12 cellular contexts compared by ENCODE assay signal in genomic region chr5:174725261-174725990, GRCh38. TPM values are rescaled to one million over a fixed set of nuclear protein-coding genes. Genes with fewer than 3 reads are reported as not detected.
DNase-seq lines count a peak whose midpoint lies in the region; ATAC-seq and TF ChIP-seq lines count a peak whose summit lies in the region.
"Had no signal": no experiment of that assay in that cellular context is flagged by ENCODE, and none has a peak within 500 bp of the region (broad histone marks: within the 10 kb centered on the region; RNA-seq: fewer than 3 reads in every experiment).

No MANE protein-coding gene starts in this region.

- H3K4me1 Mint-ChIP-seq in T-helper 17 cell = peaks cover 5% of the 10 kb centered on the region

- H3K4me1 ChIP-seq in iPS DF 6.9 (ENCODE audit: control insufficient read depth, insufficient read depth, low read length) (peaks cover 3% of the 10 kb centered on the region; the same call in 1 of the 2 replicates), sigmoid colon (peaks cover 0 to 36% (median 29%) of the 10 kb centered on the region in 4 donors)

- H3K36me3 ChIP-seq in iPS DF 6.9 (ENCODE audit: control insufficient read depth, insufficient read depth, low read length) = no peaks in the 10 kb centered on the region
- peaks cover 0 to 4% (median 0%) of the 10 kb centered on the region in 4 donors for H3K36me3 ChIP-seq in sigmoid colon

- no peak for TF ChIP-seq CTCF in sigmoid colon (IDR thresholded peaks at IDR 0.05)
- TF ChIP-seq CTCF in GM20000 (IDR thresholded peaks at IDR 0.05; ENCODE audit: extremely low read depth, missing control alignments) = no peak

- no peak for TF ChIP-seq POLR2A in sigmoid colon (IDR thresholded peaks at IDR 0.05)

- ATAC-seq in T-helper 17 cell (no peak), GM19463 (IDR thresholded peaks at IDR 0.05; ENCODE audit: unreplicated experiment) (no peak)

- peaks cover 1% of the 10 kb centered on the region for H3K36me3 Mint-ChIP-seq in T-helper 17 cell (ENCODE audit: low read depth)

- peaks cover 79% of the 10 kb centered on the region for H3K27me3 ChIP-seq in iPS DF 6.9 (ENCODE audit: control insufficient read depth, insufficient read depth, low read length)
- peaks cover 28 to 91% (median 77%) of the 10 kb centered on the region in 3 donors for H3K27me3 ChIP-seq in sigmoid colon

- TF ChIP-seq EP300 in sigmoid colon (IDR thresholded peaks at IDR 0.05) = no peak

- DNase-seq in ELF-1 (ENCODE audit: low read depth, low spot score) (peak; percentile 42), T-helper 17 cell (no peak), iPS DF 6.9 (ENCODE audit: low read depth, low spot score) (no peak), sigmoid colon (no peak), DMS114 treated with DMSO at 0.1 percent for 48 hours (lab: John Stamatoyannopoulos, UW; ENCODE audit: unreplicated experiment) (no peak), GM20000 (ENCODE audit: low spot score) (no peak), NCI-H82 (lab: John Stamatoyannopoulos, UW) (no peak)
- DNase-seq: activated effector memory CD4-positive, alpha-beta T cell treated with Interleukin-2 at 50 U/mL for 16 hours; foreskin melanocyte; stimulated activated CD4-positive, alpha-beta T cell treated with anti-CD3 and anti-CD28 coated beads, Interleukin-2, amount 100 ng/mL, for 24 hours had no signal

- no peak overlapping the region for H3K27ac Mint-ChIP-seq in T-helper 17 cell

- intact Hi-C loops in sigmoid colon (cut with DNase I) = loop anchor here (10.0 kb wide), 1 partner anchor 151 kb away; no protein-coding TSS in a partner anchor

- no peak overlapping the region for H3K27ac ChIP-seq in iPS DF 6.9 (ENCODE audit: low read length)
- peak overlapping the region in 2 of 4 donors; percentile 67 to 80 for H3K27ac ChIP-seq in sigmoid colon

- peaks cover 82% of the 10 kb centered on the region for H3K27me3 Mint-ChIP-seq in T-helper 17 cell

- no peaks in the 10 kb centered on the region for H3K9me3 ChIP-seq in T-helper 17 cell (ENCODE audit: control insufficient read depth, low read length, poor library complexity, severe bottlenecking)
- no peaks in the 10 kb centered on the region for H3K9me3 ChIP-seq in iPS DF 6.9 (ENCODE audit: control insufficient read depth, insufficient read depth, low read length)
- H3K9me3 ChIP-seq in sigmoid colon = no peaks in the 10 kb centered on the region

- WGBS in iPS DF 6.9 (ENCODE audit: insufficient coverage, insufficient read length) = no CpG with 5 or more reads among the region's 30 CpGs
- 5 to 6% methylated on average over 30 of the region's 30 CpGs for WGBS in sigmoid colon, 2 donors

- H3K4me3 Mint-ChIP-seq in T-helper 17 cell = peak overlapping the region; percentile 25

- peak overlapping the region; percentile 71; the same call in 1 of the 2 replicates for H3K4me3 ChIP-seq in iPS DF 6.9 (ENCODE audit: low read length)
- H3K4me3 ChIP-seq in sigmoid colon = peak overlapping the region; percentile 50 to 60 (median 56)
- H3K4me3 ChIP-seq: K562 had no signal

RNA-seq across cellular contexts. Expression of gene MSX2, which starts 1.0 kb away (rescaled TPM):
- total RNA-seq in T-helper 17 cell (under 1 TPM in 1 of 2 donors, not detected in 1; 0.12 TPM), sigmoid colon (1 to 10 TPM in 2 of 4 donors, under 1 TPM in 1, not detected in 1; 0.66 to 1.8 (median 1.1) TPM)
- 1 to 10 TPM in 1 of 3 donors, under 1 TPM in 1, not detected in 1; 0.16 to 1.2 TPM for polyA plus RNA-seq in sigmoid colon
- total RNA-seq: K562 had no signal
- polyA plus RNA-seq: K562 had no signal
